1 cellular context compared by ENCODE assay signal in genomic region chr11:45185228-45185729, GRCh38.
A peak's percentile ranks its signal among the peaks of the same experiment; 100 is the strongest.
TF ChIP-seq lines count a peak whose summit lies in the region.

No MANE protein-coding gene starts in this region.

TF ChIP-seq in K562, 482 proteins besides CTCF, POLR2A, EP300 and RAD21 (continued from another document and continues in another):
- TF ChIP-seq ZNF134 (CRISPR knock-in tag; conservative IDR thresholded peaks at IDR 0.05) (no peak), THRB (CRISPR knock-in tag; conservative IDR thresholded peaks at IDR 0.05) (peak; percentile 92), OTX1 (CRISPR knock-in tag; IDR thresholded peaks at IDR 0.05) (peak; percentile 84), MITF (IDR thresholded peaks at IDR 0.05) (peak; percentile 39; the same call in 1 of the 2 replicates), ATF1 (CRISPR knock-in tag; IDR thresholded peaks at IDR 0.05) (no peak), ATF1 (tag; IDR thresholded peaks at IDR 0.05) (peak; percentile 66; the same call in 1 of the 2 replicates), ARNT (IDR thresholded peaks at IDR 0.05) (peak; percentile 66 to 92; a peak in 3 of 4 replicates), ZNF347 (CRISPR knock-in tag; IDR thresholded peaks at IDR 0.05; ENCODE audit: low read depth) (no peak), TAF1 (IDR thresholded peaks at IDR 0.05; ENCODE audit: control insufficient read depth, extremely low read depth, insufficient read depth, low read length, severe bottlenecking) (no peak), NBN (IDR thresholded peaks at IDR 0.05; ENCODE audit: low read depth) (peak; percentile 98), ZBTB12 (CRISPR knock-in tag; IDR thresholded peaks at IDR 0.05) (peak; percentile 9; the same call in 1 of the 2 replicates), DDX20 (tag; IDR thresholded peaks at IDR 0.05; ENCODE audit: low read depth) (peak; percentile 35; the same call in 1 of the 2 replicates), CEBPB (tag; IDR thresholded peaks at IDR 0.05) (peak; percentile 49; the same call in 1 of the 2 replicates), CHAMP1 (IDR thresholded peaks at IDR 0.05) (peak; percentile 79; the same call in 1 of the 2 replicates), HDAC2 (IDR thresholded peaks at IDR 0.05) (peak; percentile 98), TEAD4 (IDR thresholded peaks at IDR 0.05; ENCODE audit: low read length) (peak; percentile 97), TEAD4 (CRISPR knock-in tag; IDR thresholded peaks at IDR 0.05; ENCODE audit: borderline replicate concordance) (no peak), ARID3B (CRISPR knock-in tag; IDR thresholded peaks at IDR 0.05; ENCODE audit: borderline replicate concordance) (no peak), EP400 (IDR thresholded peaks at IDR 0.05) (0 out of 2 replicates have a peak, but pooled peaks have one; percentile 38), CEBPG (CRISPR knock-in tag; IDR thresholded peaks at IDR 0.05) (no peak), CEBPG (tag; conservative IDR thresholded peaks at IDR 0.05 in 1 of 2, IDR thresholded peaks at IDR 0.05 in 1 of 2) (peak; percentile 44 to 72; a peak in 3 of 4 replicates), TARDBP (IDR thresholded peaks at IDR 0.05) (peak; percentile 55; the same call in 1 of the 2 replicates), JUND (IDR thresholded peaks at IDR 0.05; ENCODE audit: borderline replicate concordance, low read depth, low read length) (peak; percentile 71; the same call in 1 of the 2 replicates), JUND (tag; IDR thresholded peaks at IDR 0.05; ENCODE audit: borderline replicate concordance, low read depth, low read length) (peak; percentile 85; the same call in 2 of the 3 replicates), ZNF197 (CRISPR knock-in tag; IDR thresholded peaks at IDR 0.05; ENCODE audit: low read depth) (peak; percentile 83; the same call in 1 of the 2 replicates), ZNF589 (CRISPR knock-in tag; IDR thresholded peaks at IDR 0.05; ENCODE audit: low read depth) (peak; percentile 79), ZNF766 (CRISPR knock-in tag; conservative IDR thresholded peaks at IDR 0.05) (peak; percentile 96), EWSR1 (IDR thresholded peaks at IDR 0.05; ENCODE audit: borderline replicate concordance, low read depth, partially characterized antibody) (no peak), ZNF318 (IDR thresholded peaks at IDR 0.05; ENCODE audit: borderline replicate concordance in 1 of 2, low read depth in 1 of 2) (peak in 1 of 2 experiments; percentile 79; a peak in 2 of 4 replicates), ZNF253 (CRISPR knock-in tag; conservative IDR thresholded peaks at IDR 0.05) (no peak), ZNF639 (CRISPR knock-in tag; conservative IDR thresholded peaks at IDR 0.05 in 1 of 2, IDR thresholded peaks at IDR 0.05 in 1 of 2) (peak in 1 of 2 experiments; percentile 79; a peak in 2 of 4 replicates), KLF16 (IDR thresholded peaks at IDR 0.05) (peak; percentile 94), ZNF217 (CRISPR knock-in tag; IDR thresholded peaks at IDR 0.05) (no peak), ETV6 (IDR thresholded peaks at IDR 0.05; ENCODE audit: borderline replicate concordance in 1 of 2, low read depth in 2 of 2, low read length in 1 of 2) (peak in 1 of 2 experiments; percentile 52; a peak in 1 of 4 replicates), ETV6 (CRISPR knock-in tag; IDR thresholded peaks at IDR 0.05; ENCODE audit: borderline replicate concordance) (no peak), MEF2D (tag; conservative IDR thresholded peaks at IDR 0.05; ENCODE audit: low read depth) (peak; percentile 76), TGIF2 (CRISPR knock-in tag; IDR thresholded peaks at IDR 0.05) (no peak), GTF2E2 (tag; IDR thresholded peaks at IDR 0.05) (peak; percentile 24; the same call in 1 of the 2 replicates), ZNF644 (tag; IDR thresholded peaks at IDR 0.05; ENCODE audit: low read depth) (peak; percentile 88; the same call in 1 of the 2 replicates), ZNF239 (CRISPR knock-in tag; IDR thresholded peaks at IDR 0.05) (no peak), MAFF (IDR thresholded peaks at IDR 0.05; ENCODE audit: low read length) (no peak; the same call in 1 of the 2 replicates), TAF9B (IDR thresholded peaks at IDR 0.05; ENCODE audit: partially characterized antibody) (peak; percentile 55)
